8 cellular contexts compared by ENCODE assay signal in the genomic region with DNA sequence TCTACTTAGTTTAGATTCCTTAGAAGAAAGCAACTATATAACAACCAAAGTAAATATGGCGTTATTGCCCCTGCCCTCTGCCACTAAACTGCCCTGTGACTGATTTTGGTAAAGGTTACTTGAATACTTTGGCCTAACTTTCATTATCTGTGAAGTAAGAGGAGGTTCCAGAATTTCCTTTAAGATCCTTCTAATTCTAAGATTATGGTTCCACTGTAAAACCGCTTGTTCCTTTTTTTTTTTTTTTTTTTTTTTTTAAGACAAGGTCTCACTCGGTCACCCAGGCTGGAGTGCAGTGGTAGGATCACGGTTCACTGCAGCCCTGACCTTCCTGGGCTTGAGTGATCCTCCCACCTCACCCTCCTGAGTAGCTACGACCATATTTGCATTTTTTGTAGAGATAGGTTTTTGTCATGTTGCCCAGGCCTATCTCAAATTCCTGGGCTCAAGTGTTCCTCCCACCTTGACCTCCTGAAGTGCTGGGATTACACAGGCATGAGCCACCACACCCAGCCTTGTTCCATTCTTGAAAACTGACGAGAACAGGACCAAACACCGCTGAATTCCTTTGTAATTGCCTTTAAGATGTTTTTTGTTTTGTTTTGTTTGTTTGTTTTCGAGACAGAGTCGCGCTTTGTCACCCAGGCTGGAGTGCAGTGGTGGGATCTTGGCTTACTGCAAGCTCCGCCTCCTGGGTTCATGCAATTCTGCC. TPM values are rescaled to one million over a fixed set of nuclear protein-coding genes. Genes with fewer than 3 reads are reported as not detected.
DNase-seq lines count a peak whose midpoint lies in the region; ATAC-seq and TF ChIP-seq lines count a peak whose summit lies in the region.

No MANE protein-coding gene starts in this region.

- peak overlapping the region in 4 of 11 experiments; percentile 3 to 53 (median 10); a peak in 8 of 22 replicates for H3K27ac ChIP-seq in BLaER1 treated with 17β-estradiol and CSF1 and Interleukin-3, amounts not matched to agents 10 nM and 100 nM
- H3K27ac ChIP-seq in upper lobe of right lung (peak overlapping the region; percentile 56), A673 (ENCODE audit: low read depth, low read length, poor library complexity, severe bottlenecking) (no peak overlapping the region)

- POLR2A ChIA-PET in A673 (lab: Charles Lee; ENCODE audit: low non-redundant PET) = no interaction called here

- H3K9ac ChIP-seq in BLaER1 treated with 17β-estradiol and CSF1 and Interleukin-3, amounts not matched to agents 10 nM and 100 nM = peak overlapping the region in 5 of 11 experiments; percentile 0 to 53 (median 19); a peak in 5 of 22 replicates

- TF ChIP-seq CTCF in epithelial cell of esophagus (IDR thresholded peaks at IDR 0.05; ENCODE audit: insufficient read depth, low read depth, low read length, missing control alignments) (no peak), upper lobe of right lung (IDR thresholded peaks at IDR 0.05) (no peak), A673 (conservative IDR thresholded peaks at IDR 0.05; ENCODE audit: low read depth, low read length) (no peak)

- no TSS peak for BruUV-seq in A673 (replicated peaks; lab: Mats Ljungman, UMichigan)

- peak overlapping the region; percentile 46 to 73 (median 63) for H3K4me2 ChIP-seq in BLaER1 treated with 17β-estradiol and CSF1 and Interleukin-3, amounts not matched to agents 10 nM and 100 nM

- no peaks in the 10 kb centered on the region for H3K9me3 ChIP-seq in BLaER1 treated with 17β-estradiol and CSF1 and Interleukin-3, amounts not matched to agents 10 nM and 100 nM (replicated peaks in 1 of 11)
- no peaks in the 10 kb centered on the region for H3K9me3 ChIP-seq in upper lobe of right lung
- H3K9me3 ChIP-seq in A673 (ENCODE audit: low read depth, low read length, poor library complexity, severe bottlenecking) = no peaks in the 10 kb centered on the region

- intact Hi-C loops in upper lobe of right lung (cut with DNase I) (no loop called here), A673 (cut with micrococcal nuclease; ENCODE audit: unreplicated experiment) (loop anchor here (10.0 kb wide), 1 partner anchor 336 kb away; a partner anchor contains a TSS)

- H3K4me3 ChIP-seq in BLaER1 treated with 17β-estradiol and CSF1 and Interleukin-3, amounts not matched to agents 10 nM and 100 nM = peak overlapping the region in 1 of 10 experiments; percentile 2; a peak in 1 of 20 replicates
- no peak overlapping the region for H3K4me3 ChIP-seq in epithelial cell of esophagus (ENCODE audit: low read length)
- no peak overlapping the region for H3K4me3 ChIP-seq in upper lobe of right lung
- H3K4me3 ChIP-seq in A673 (ENCODE audit: low read depth, low read length, poor library complexity, severe bottlenecking) = no peak overlapping the region

- CTCF ChIA-PET in A673 (lab: Charles Lee) = interaction anchor here (0.6 kb wide), 1 partner anchor 304 kb away, joined by 3 read pairs; no protein-coding TSS in a partner anchor

- peak; percentile 29 for DNase-seq in LoVo (ENCODE audit: low spot score)
- DNase-seq in epithelial cell of esophagus (ENCODE audit: low read depth) = peak; percentile 57
- DNase-seq in upper lobe of right lung = peak; percentile 63
- no peak for DNase-seq in A673 (ENCODE audit: low spot score)
- no peak for DNase-seq in NCI-H82 treated with DMSO at 0.1 percent for 48 hours (lab: John Stamatoyannopoulos, UW; ENCODE audit: unreplicated experiment)
- no peak for DNase-seq in SHP77 treated with DMSO at 0.1 percent for 48 hours (lab: John Stamatoyannopoulos, UW)

- H3K27me3 ChIP-seq in BLaER1 treated with 17β-estradiol and CSF1 and Interleukin-3, amounts not matched to agents 10 nM and 100 nM = no peaks in the 10 kb centered on the region
- no peaks in the 10 kb centered on the region for H3K27me3 ChIP-seq in upper lobe of right lung
- H3K27me3 ChIP-seq in A673 (replicated peaks; ENCODE audit: insufficient read depth, low read depth, low read length, poor library complexity) = no peaks in the 10 kb centered on the region

- H3K4me1 ChIP-seq in BLaER1 treated with 17β-estradiol and CSF1 and Interleukin-3, amounts not matched to agents 10 nM and 100 nM = peaks cover 24 to 56% (median 32%) of the 10 kb centered on the region in 10 experiments
- H3K4me1 ChIP-seq in upper lobe of right lung = peaks cover 23% of the 10 kb centered on the region
- H3K4me1 ChIP-seq in A673 (ENCODE audit: insufficient read depth, low read length, poor library complexity, severe bottlenecking) = peaks cover 6% of the 10 kb centered on the region

- H3K36me3 ChIP-seq in BLaER1 treated with 17β-estradiol and CSF1 and Interleukin-3, amounts not matched to agents 10 nM and 100 nM = peaks cover 70 to 100% (median 97%) of the 10 kb centered on the region in 11 experiments
- H3K36me3 ChIP-seq in upper lobe of right lung = peaks cover 24% of the 10 kb centered on the region
- peaks cover 43% of the 10 kb centered on the region for H3K36me3 ChIP-seq in A673 (ENCODE audit: insufficient read depth, low read length, poor library complexity, severe bottlenecking)

- ATAC-seq in GM19463 (IDR thresholded peaks at IDR 0.05; ENCODE audit: unreplicated experiment) (peak; percentile 66), upper lobe of right lung (peak; percentile 95)

- peaks cover 97 to 100% (median 100%) of the 10 kb centered on the region in 11 experiments for H4K20me1 ChIP-seq in BLaER1 treated with 17β-estradiol and CSF1 and Interleukin-3, amounts not matched to agents 10 nM and 100 nM

RNA-seq across cellular contexts. Expression of a gene that starts 7.0 kb away (rescaled TPM):
- 83.7 TPM for total RNA-seq in upper lobe of right lung
- 104 and 106 TPM in 2 replicates for total RNA-seq in A673 (2021)

Comparison
In these comparisons a context has a peak if more than half of its experiments do, and no peak if none do; other contexts are left out.
1. DNase-seq: peak in LoVo (single experiment), epithelial cell of esophagus (single experiment) and upper lobe of right lung (single experiment); none in A673 (single experiment), NCI-H82 treated with DMSO at 0.1 percent for 48 hours (single experiment) and SHP77 treated with DMSO at 0.1 percent for 48 hours (single experiment).